In genomic region chr18:63236990-63237389, GRCh38 we compare ENCODE assay signal across 1 cellular context.
TF ChIP-seq lines count a peak whose summit lies in the region.

No MANE protein-coding gene starts in this region.

TF ChIP-seq in H1, 55 proteins besides CTCF, POLR2A, EP300 and RAD21 (continued from another document):
- TF ChIP-seq CHD7 (IDR thresholded peaks at IDR 0.05; ENCODE audit: insufficient replicate concordance, low read length) (no peak), PHF8 (conservative IDR thresholded peaks at IDR 0.05; ENCODE audit: low read depth, low read length) (no peak), JUN (IDR thresholded peaks at IDR 0.05; ENCODE audit: low read depth, low read length) (no peak), MAX (IDR thresholded peaks at IDR 0.05) (no peak), TAF1 (IDR thresholded peaks at IDR 0.05; ENCODE audit: low read depth, low read length) (no peak)
TF ChIP-seq in H1: peak in this region for 0.
